ENCODE assay signal across 8 cellular contexts in genomic region chrX:74133156-74133796, GRCh38.
DNase-seq lines count a peak whose midpoint lies in the region; ATAC-seq and TF ChIP-seq lines count a peak whose summit lies in the region.

No MANE protein-coding gene starts in this region.

- peaks cover 0 to 4% (median 0%) of the 10 kb centered on the region in 3 donors for H3K27me3 Mint-ChIP-seq in CD14-positive monocyte (ENCODE audit: low read depth in 3 of 3)
- H3K27me3 Mint-ChIP-seq in stimulated activated naive B cell treated with anti-CD40 and anti-IgM and Interleukin-4, amounts not matched to agents 10 μg/mL and 1 μg/mL and 100 μg/mL, for 72 hours, result peaks cover 0 to 3% of the 10 kb centered on the region in 2 donors

- H3K4me3 Mint-ChIP-seq in CD14-positive monocyte, result no peak overlapping the region
- H3K4me3 Mint-ChIP-seq in stimulated activated naive B cell treated with anti-CD40 and anti-IgM and Interleukin-4, amounts not matched to agents 10 μg/mL and 1 μg/mL and 100 μg/mL, for 72 hours, result no peak overlapping the region

- intact Hi-C loops in CD14-positive monocyte (cut with micrococcal nuclease), result loop anchor here (5.0 to 10.0 kb wide), 2 partner anchors 276 to 278 kb away; partner anchors contain the start of gene XIST (in 1 of the 2)

- H3K27ac Mint-ChIP-seq in CD14-positive monocyte, result no peak overlapping the region
- H3K27ac Mint-ChIP-seq in stimulated activated naive B cell treated with anti-CD40 and anti-IgM and Interleukin-4, amounts not matched to agents 10 μg/mL and 1 μg/mL and 100 μg/mL, for 72 hours, result no peak overlapping the region

- no peaks in the 10 kb centered on the region for H3K36me3 Mint-ChIP-seq in CD14-positive monocyte
- H3K36me3 Mint-ChIP-seq in stimulated activated naive B cell treated with anti-CD40 and anti-IgM and Interleukin-4, amounts not matched to agents 10 μg/mL and 1 μg/mL and 100 μg/mL, for 72 hours, result peaks cover 3 to 4% of the 10 kb centered on the region in 2 donors

- ATAC-seq in GM18505 (IDR thresholded peaks at IDR 0.05; ENCODE audit: unreplicated experiment) (peak; percentile 87), HG03378 (IDR thresholded peaks at IDR 0.05; ENCODE audit: unreplicated experiment) (peak; percentile 84), HG02642 (IDR thresholded peaks at IDR 0.05; ENCODE audit: poor library complexity, unreplicated experiment) (no peak)
- ATAC-seq in stimulated activated naive B cell treated with anti-CD40 and anti-IgM and Interleukin-4, amounts not matched to agents 10 μg/mL and 1 μg/mL and 100 μg/mL, for 72 hours (replicated peaks), result peak; percentile 46 to 81

- no peak for TF ChIP-seq POLR2A in GM18505 (IDR thresholded peaks at IDR 0.05; ENCODE audit: borderline replicate concordance, extremely low read depth, insufficient read depth, insufficient read length)

- peaks cover 0 to 5% (median 0%) of the 10 kb centered on the region in 7 donors for H3K9me3 Mint-ChIP-seq in CD14-positive monocyte
- H3K9me3 Mint-ChIP-seq in stimulated activated naive B cell treated with anti-CD40 and anti-IgM and Interleukin-4, amounts not matched to agents 10 μg/mL and 1 μg/mL and 100 μg/mL, for 72 hours, result no peaks in the 10 kb centered on the region

- TF ChIP-seq CTCF in CD14-positive monocyte (IDR thresholded peaks at IDR 0.05), result peak; percentile 54

- DNase-seq in CD14-positive monocyte (ENCODE audit: low spot score) (no peak), NCI-H524 treated with DMSO at 0.1 percent for 48 hours (lab: John Stamatoyannopoulos, UW) (peak; percentile 16), brain pericyte (ENCODE audit: low read depth, low spot score) (peak; percentile 6), iPS-NIHi7 (ENCODE audit: extremely low spot score) (peak; percentile 83)
- DNase-seq in stimulated activated naive B cell treated with anti-CD40 and anti-IgM and Interleukin-4, amounts not matched to agents 10 μg/mL and 1 μg/mL and 100 μg/mL, for 72 hours, result peak; percentile 3

- H3K4me1 Mint-ChIP-seq in CD14-positive monocyte, result no peaks in the 10 kb centered on the region
- H3K4me1 Mint-ChIP-seq in stimulated activated naive B cell treated with anti-CD40 and anti-IgM and Interleukin-4, amounts not matched to agents 10 μg/mL and 1 μg/mL and 100 μg/mL, for 72 hours, result peaks cover 0 to 5% of the 10 kb centered on the region in 2 donors
